In genomic region chr1:66927528-66927927, GRCh38 we compare ENCODE assay signal across 23 cellular contexts. TPM values are rescaled to one million over a fixed set of nuclear protein-coding genes. Genes with fewer than 3 reads are reported as not detected.
DNase-seq lines count a peak whose midpoint lies in the region; ATAC-seq and TF ChIP-seq lines count a peak whose summit lies in the region.
"Had no signal": no experiment of that assay in that cellular context is flagged by ENCODE, and none has a peak within 500 bp of the region (broad histone marks: within the 10 kb centered on the region; RNA-seq: fewer than 3 reads in every experiment).

No MANE protein-coding gene starts in this region.

- no peak overlapping the region for H3K4me3 Mint-ChIP-seq in glutamatergic neuron (ENCODE audit: unreplicated experiment)
- H3K4me3 Mint-ChIP-seq: effector memory CD8-positive, alpha-beta T cell; T-helper 17 cell had no signal

- H3K79me2 ChIP-seq in DND-41 (ENCODE audit: insufficient read depth, low read length) (peaks cover 86% of the 10 kb centered on the region), PC-9 (ENCODE audit: low read depth) (peaks cover 73% of the 10 kb centered on the region)

- H3K27ac ChIP-seq in DND-41 (ENCODE audit: low read length), result no peak overlapping the region
- peak overlapping the region; percentile 96; the same call in 1 of the 2 replicates for H3K27ac ChIP-seq in HL-60 (replicated peaks)
- H3K27ac ChIP-seq in RWPE2 (ENCODE audit: poor library complexity, severe bottlenecking), result peak overlapping the region; percentile 77
- peak overlapping the region in 1 of 4 donors; percentile 97 for H3K27ac ChIP-seq in gastroesophageal sphincter
- H3K27ac ChIP-seq in PC-9, result no peak overlapping the region
- H3K27ac ChIP-seq: breast epithelium, thoracic aorta, WERI-Rb-1 had no signal

- 0 out of 2 replicates have a peak overlapping the region, but pooled peaks have one; percentile 79 for H3K4me2 ChIP-seq in DND-41 (ENCODE audit: insufficient read depth, low read length)
- no peak overlapping the region for H3K4me2 ChIP-seq in PC-9

- BruUV-seq in PC-9 (replicated peaks; lab: Mats Ljungman, UMichigan), result no TSS peak

- no peak overlapping the region for H3K4me3 ChIP-seq in DND-41 (ENCODE audit: low read depth in 1 of 2, low read length in 2 of 2)
- H3K4me3 ChIP-seq in HL-60 (replicated peaks; ENCODE audit: insufficient read depth, low read length), result no peak overlapping the region
- no peak overlapping the region for H3K4me3 ChIP-seq in RWPE2 (ENCODE audit: severe bottlenecking)
- H3K4me3 ChIP-seq in gastroesophageal sphincter, result no peak overlapping the region
- H3K4me3 ChIP-seq in PC-9, result no peak overlapping the region
- H3K4me3 ChIP-seq: breast epithelium, thoracic aorta had no signal

- no peaks in the 10 kb centered on the region for H3K36me3 Mint-ChIP-seq in glutamatergic neuron (ENCODE audit: unreplicated experiment)

- H3K36me3 ChIP-seq in DND-41 (ENCODE audit: insufficient read depth, low read length), result no peaks in the 10 kb centered on the region; the same call in 1 of the 2 replicates
- H3K36me3 ChIP-seq in RWPE2 (ENCODE audit: low read depth), result peaks cover 4% of the 10 kb centered on the region; the same call in 1 of the 2 replicates
- H3K36me3 ChIP-seq in gastroesophageal sphincter, result no peaks in the 10 kb centered on the region
- 0 out of 2 replicates have a peak, but pooled peaks cover 5% of the 10 kb centered on the region for H3K36me3 ChIP-seq in PC-9 (ENCODE audit: low read depth)
- H3K36me3 ChIP-seq: breast epithelium, thoracic aorta had no signal

- TF ChIP-seq CTCF in DND-41 (IDR thresholded peaks at IDR 0.05; ENCODE audit: borderline replicate concordance, extremely low read depth, low read length, poor library complexity, severe bottlenecking) (no peak), HL-60 (IDR thresholded peaks at IDR 0.05; ENCODE audit: insufficient read depth, low read length) (no peak), RWPE2 (IDR thresholded peaks at IDR 0.05; ENCODE audit: poor library complexity, severe bottlenecking) (no peak), glutamatergic neuron (IDR thresholded peaks at IDR 0.05; ENCODE audit: partially characterized antibody, unreplicated experiment) (no peak), GM10248 (IDR thresholded peaks at IDR 0.05; ENCODE audit: control extremely low read depth, extremely low read depth, low read depth, missing control alignments) (no peak), gastroesophageal sphincter (IDR thresholded peaks at IDR 0.05) (no peak), PC-9 (conservative IDR thresholded peaks at IDR 0.05) (no peak)

- TF ChIP-seq POLR2A in gastroesophageal sphincter (IDR thresholded peaks at IDR 0.05), result no peak

- H3F3A ChIP-seq in PC-9 (ENCODE audit: insufficient read depth, low read depth), result peaks cover 22% of the 10 kb centered on the region

- intact Hi-C loops in PC-9 (cut with micrococcal nuclease; ENCODE audit: unreplicated experiment), result no loop called here

- H3K27me3 ChIP-seq in DND-41 (ENCODE audit: insufficient read depth, low read length, poor library complexity), result no peaks in the 10 kb centered on the region
- no peaks in the 10 kb centered on the region for H3K27me3 ChIP-seq in HL-60 (ENCODE audit: insufficient read depth, poor library complexity, severe bottlenecking)
- H3K27me3 ChIP-seq in RWPE2 (ENCODE audit: insufficient read depth, poor library complexity, severe bottlenecking), result no peaks in the 10 kb centered on the region
- H3K27me3 ChIP-seq in gastroesophageal sphincter, result no peaks in the 10 kb centered on the region
- no peaks in the 10 kb centered on the region for H3K27me3 ChIP-seq in PC-9 (ENCODE audit: insufficient read depth, low read depth)
- H3K27me3 ChIP-seq: breast epithelium had no signal

- H3K9ac ChIP-seq in DND-41 (ENCODE audit: low read depth, low read length), result no peak overlapping the region

- POLR2A ChIA-PET in GM10248 (lab: Yijun Ruan, JAX), result no interaction called here
- POLR2A ChIA-PET in PC-9 (lab: Charles Lee; ENCODE audit: unreplicated experiment), result no interaction called here

- TF ChIP-seq EP300 in gastroesophageal sphincter (IDR thresholded peaks at IDR 0.05), result no peak

- H3K27me3 Mint-ChIP-seq in glutamatergic neuron (ENCODE audit: unreplicated experiment), result peaks cover 5% of the 10 kb centered on the region
- H3K27me3 Mint-ChIP-seq: effector memory CD8-positive, alpha-beta T cell; T-helper 17 cell had no signal

- peak overlapping the region; percentile 38 for H3K27ac Mint-ChIP-seq in glutamatergic neuron (ENCODE audit: unreplicated experiment)
- H3K27ac Mint-ChIP-seq: effector memory CD8-positive, alpha-beta T cell had no signal

- no peaks in the 10 kb centered on the region for H3K9me2 ChIP-seq in PC-9 (ENCODE audit: insufficient read depth)

- DNase-seq in DND-41, result no peak
- no peak for DNase-seq in HL-60 (ENCODE audit: low read depth in 1 of 2, low spot score in 1 of 2)
- DNase-seq in RWPE2 (ENCODE audit: low spot score), result no peak
- no peak for DNase-seq in glutamatergic neuron
- no peak for DNase-seq in GM10248 (ENCODE audit: extremely low spot score)
- DNase-seq in NCI-H146 (lab: John Stamatoyannopoulos, UW), result no peak
- DNase-seq in PC-9, result no peak
- DNase-seq: activated CD4-positive, alpha-beta T cell treated with anti-CD3 and anti-CD28 coated beads, Interleukin-2, amount 50 U/mL, for 1 hour; AML-193; CD8-positive, alpha-beta memory T cell; DMS53; effector memory CD8-positive, alpha-beta T cell; NCI-H1436 treated with DMSO at 0.1 percent for 48 hours; NCI-H2171; NCI-H526; nucleus accumbens; stimulated activated CD4-positive, alpha-beta T cell treated with anti-CD3 and anti-CD28 coated beads, Interleukin-2, amount 100 ng/mL, for 48 hours; stimulated activated naive CD4-positive, alpha-beta T cell treated with Interleukin-2 at 50 U/mL for 16 hours; T-helper 17 cell; WERI-Rb-1 had no signal

- H3K4me1 ChIP-seq in DND-41 (ENCODE audit: insufficient read depth, low read length) (peaks cover 73% of the 10 kb centered on the region), RWPE2 (ENCODE audit: insufficient read depth, poor library complexity, severe bottlenecking) (peaks cover 39% of the 10 kb centered on the region), gastroesophageal sphincter (peaks cover 6 to 72% (median 11%) of the 10 kb centered on the region in 3 donors), PC-9 (replicated peaks; ENCODE audit: insufficient read depth) (peaks cover 43% of the 10 kb centered on the region)

- H2AFZ ChIP-seq in DND-41 (ENCODE audit: low read depth, low read length) (no peak overlapping the region), PC-9 (no peak overlapping the region)

- H3K9me3 ChIP-seq in DND-41 (ENCODE audit: insufficient read depth, low read length, severe bottlenecking) (no peaks in the 10 kb centered on the region), RWPE2 (ENCODE audit: severe bottlenecking) (no peaks in the 10 kb centered on the region), gastroesophageal sphincter (no peaks in the 10 kb centered on the region), PC-9 (ENCODE audit: insufficient read depth, low read depth) (no peaks in the 10 kb centered on the region)
- H3K9me3 ChIP-seq: breast epithelium, thoracic aorta had no signal

- peaks cover 3% of the 10 kb centered on the region; the same call in 1 of the 2 replicates for H4K20me1 ChIP-seq in DND-41 (ENCODE audit: insufficient read depth, low read length)
- peaks cover 6% of the 10 kb centered on the region for H4K20me1 ChIP-seq in PC-9 (ENCODE audit: insufficient read depth)

- CTCF ChIA-PET in GM10248 (lab: Yijun Ruan, JAX), result no interaction called here
- CTCF ChIA-PET in PC-9 (lab: Charles Lee), result no interaction called here

- ATAC-seq in DND-41 (ENCODE audit: insufficient read depth, low read depth), result no peak
- ATAC-seq in RWPE2 (ENCODE audit: low read depth), result no peak
- no peak for ATAC-seq in gastroesophageal sphincter
- ATAC-seq: effector memory CD8-positive, alpha-beta T cell; T-helper 17 cell had no signal

- peaks cover 9% of the 10 kb centered on the region for H3K9me3 Mint-ChIP-seq in glutamatergic neuron (ENCODE audit: unreplicated experiment)
- H3K9me3 Mint-ChIP-seq: CD8-positive, alpha-beta memory T cell; effector memory CD8-positive, alpha-beta T cell had no signal

- H3K4me1 Mint-ChIP-seq in glutamatergic neuron (ENCODE audit: low read depth, unreplicated experiment), result peaks cover 26% of the 10 kb centered on the region

RNA-seq across cellular contexts. Expression of gene MIER1, which starts 2.7 kb away (rescaled TPM):
- total RNA-seq in glutamatergic neuron (ENCODE audit: unreplicated experiment) (19.0 TPM), gastroesophageal sphincter (10 to 100 TPM; 53.2 to 65.6 (median 57.6) TPM), PC-9 (2021) (26.5 and 30.4 TPM in 2 replicates)

RNA-seq across cellular contexts. Expression of gene DNAI4, which starts 2.9 kb away (rescaled TPM):
- total RNA-seq in glutamatergic neuron (ENCODE audit: unreplicated experiment), result 0.78 TPM
- total RNA-seq in gastroesophageal sphincter, result 10 to 100 TPM in 1 of 4 donors, 1 to 10 TPM in 2, under 1 TPM in 1; 0.49 to 10.1 (median 4.7) TPM
- total RNA-seq in PC-9 (2021), result 8.2 and 12.6 TPM in 2 replicates

Comparison
In these comparisons a context has a peak if more than half of its experiments do, and no peak if none do; other contexts are left out.
1. H3K27ac ChIP-seq: peak in HL-60 (single experiment) and RWPE2 (single experiment); none in DND-41 (single experiment) and PC-9 (single experiment).